In the genomic region with DNA sequence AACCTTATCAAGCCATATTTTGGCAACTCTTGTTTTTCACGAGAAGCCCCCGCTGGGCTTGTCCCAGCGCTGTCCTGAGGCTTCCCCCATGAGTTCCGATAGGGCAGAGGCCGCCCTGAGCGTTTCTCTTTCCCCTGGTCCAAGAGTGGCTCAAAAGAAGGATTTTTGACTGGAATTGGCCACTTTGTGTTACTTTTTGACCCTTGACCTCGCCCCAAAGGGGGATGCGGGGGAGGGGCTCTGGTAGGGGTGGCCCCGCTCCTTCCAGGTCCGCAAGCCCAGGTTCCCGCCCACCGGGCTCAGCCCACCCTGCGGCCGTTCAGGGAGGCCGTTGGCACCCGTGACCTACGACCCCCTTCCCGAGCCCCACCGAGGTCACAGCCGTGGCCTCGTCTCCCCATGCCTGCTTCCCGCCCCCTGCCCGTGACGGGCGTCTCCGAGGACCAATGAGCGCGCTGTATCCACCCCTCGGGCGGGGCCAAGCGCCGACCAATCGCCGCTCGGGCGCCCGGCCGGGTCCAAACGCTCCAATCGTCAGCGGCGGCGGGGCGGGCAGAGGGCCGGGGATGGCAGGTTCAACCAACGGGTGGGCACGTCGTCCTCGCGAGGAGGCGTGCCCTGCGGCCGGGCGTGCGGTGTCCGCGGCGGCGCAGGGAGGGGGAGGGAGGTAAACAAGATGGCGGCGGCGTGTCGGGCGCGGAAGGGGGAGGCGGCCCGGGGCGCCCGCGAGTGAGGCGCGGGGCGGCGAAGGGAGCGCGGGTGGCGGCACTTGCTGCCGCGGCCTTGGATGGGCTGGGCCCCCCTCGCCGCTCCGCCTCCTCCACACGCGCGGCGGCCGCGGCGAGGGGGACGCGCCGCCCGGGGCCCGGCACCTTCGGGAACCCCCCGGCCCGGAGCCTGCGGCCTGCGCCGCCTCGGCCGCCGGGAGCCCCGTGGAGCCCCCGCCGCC, we compare ENCODE assay signal across 8 cellular contexts. TPM values are rescaled to one million over a fixed set of nuclear protein-coding genes. Genes with fewer than 3 reads are reported as not detected.
DNase-seq lines count a peak whose midpoint lies in the region; FAIRE-seq and TF ChIP-seq lines count a peak whose summit lies in the region.

A gene with protein sequence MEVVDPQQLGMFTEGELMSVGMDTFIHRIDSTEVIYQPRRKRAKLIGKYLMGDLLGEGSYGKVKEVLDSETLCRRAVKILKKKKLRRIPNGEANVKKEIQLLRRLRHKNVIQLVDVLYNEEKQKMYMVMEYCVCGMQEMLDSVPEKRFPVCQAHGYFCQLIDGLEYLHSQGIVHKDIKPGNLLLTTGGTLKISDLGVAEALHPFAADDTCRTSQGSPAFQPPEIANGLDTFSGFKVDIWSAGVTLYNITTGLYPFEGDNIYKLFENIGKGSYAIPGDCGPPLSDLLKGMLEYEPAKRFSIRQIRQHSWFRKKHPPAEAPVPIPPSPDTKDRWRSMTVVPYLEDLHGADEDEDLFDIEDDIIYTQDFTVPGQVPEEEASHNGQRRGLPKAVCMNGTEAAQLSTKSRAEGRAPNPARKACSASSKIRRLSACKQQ (plus strand): TSS at position 665 of the 949 bp plus-strand sequence. CDS start 1,136 bp downstream, outside the sequence.

- peaks cover 11% of the 10 kb centered on the region for H3K36me3 Mint-ChIP-seq in nephron progenitor cell (ENCODE audit: low read depth)
- H3K36me3 Mint-ChIP-seq in stimulated activated naive CD8-positive, alpha-beta T cell treated with anti-CD3 and anti-CD28 coated beads, Interleukin-15, Interleukin-2, amounts not matched to agents 100 ng/mL and 50 ng/mL, for 24 hours (ENCODE audit: low read depth): peaks cover 7% of the 10 kb centered on the region

- TF ChIP-seq CTCF in fibroblast of the aortic adventitia (IDR thresholded peaks at IDR 0.05; ENCODE audit: insufficient read depth, low read length) (no peak), nephron progenitor cell (IDR thresholded peaks at IDR 0.05) (no peak)

- no peak for FAIRE-seq in H54 (lab: Jason Lieb, UNC)

- H3K4me1 Mint-ChIP-seq in nephron progenitor cell: peaks cover 45% of the 10 kb centered on the region
- H3K4me1 Mint-ChIP-seq in stimulated activated naive CD8-positive, alpha-beta T cell treated with anti-CD3 and anti-CD28 coated beads, Interleukin-15, Interleukin-2, amounts not matched to agents 100 ng/mL and 50 ng/mL, for 24 hours (ENCODE audit: low read depth): peaks cover 26% of the 10 kb centered on the region

- TF ChIP-seq POLR2A in H54 (IDR thresholded peaks at IDR 0.05; ENCODE audit: low read depth, low read length) (peak; percentile 84), Raji (IDR thresholded peaks at IDR 0.05; ENCODE audit: insufficient read depth, low read depth, low read length) (peak; percentile 76)

- DNase-seq in ELF-1 (ENCODE audit: low read depth, low spot score) (peak; percentile 98), H54 (ENCODE audit: insufficient read length, low spot score) (peak; percentile 98), M059J (ENCODE audit: low read depth) (peak; percentile 96), fibroblast of the aortic adventitia (ENCODE audit: low read depth) (peak; percentile 94), nephron progenitor cell (peak; percentile 100)
- peak; percentile 100 for DNase-seq in activated effector memory CD4-positive, alpha-beta T cell treated with anti-CD3 and anti-CD28 coated beads, Interleukin-2, amount 50 U/mL, for 16 hours

- H3K9me3 Mint-ChIP-seq in nephron progenitor cell: no peaks in the 10 kb centered on the region
- H3K9me3 Mint-ChIP-seq in stimulated activated naive CD8-positive, alpha-beta T cell treated with anti-CD3 and anti-CD28 coated beads, Interleukin-15, Interleukin-2, amounts not matched to agents 100 ng/mL and 50 ng/mL, for 24 hours: no peaks in the 10 kb centered on the region

- H3K4me3 Mint-ChIP-seq in nephron progenitor cell: peak within 1 kb of the TSS; percentile 93
- peak within 1 kb of the TSS; percentile 95 for H3K4me3 Mint-ChIP-seq in stimulated activated naive CD8-positive, alpha-beta T cell treated with anti-CD3 and anti-CD28 coated beads, Interleukin-15, Interleukin-2, amounts not matched to agents 100 ng/mL and 50 ng/mL, for 24 hours

- H3K27me3 Mint-ChIP-seq in nephron progenitor cell (ENCODE audit: low read depth, poor library complexity): peaks cover 6% of the 10 kb centered on the region
- H3K27me3 Mint-ChIP-seq in stimulated activated naive CD8-positive, alpha-beta T cell treated with anti-CD3 and anti-CD28 coated beads, Interleukin-15, Interleukin-2, amounts not matched to agents 100 ng/mL and 50 ng/mL, for 24 hours: no peaks in the 10 kb centered on the region

- H3K4me3 ChIP-seq in fibroblast of the aortic adventitia (ENCODE audit: low read depth, low read length): peak within 1 kb of the TSS; percentile 82

- H3K27ac Mint-ChIP-seq in nephron progenitor cell: peak within 1 kb of the TSS; percentile 69
- H3K27ac Mint-ChIP-seq in stimulated activated naive CD8-positive, alpha-beta T cell treated with anti-CD3 and anti-CD28 coated beads, Interleukin-15, Interleukin-2, amounts not matched to agents 100 ng/mL and 50 ng/mL, for 24 hours: peak within 1 kb of the TSS; percentile 87

RNA-seq across cellular contexts. Expression of the gene that starts here (rescaled TPM):
- 31.5 and 71.6 TPM in 2 replicates for total RNA-seq in M059J (2014; rRNA removed; shearing (Covaris generic))
- total RNA-seq in fibroblast of the aortic adventitia (ENCODE audit: low replicate concordance): 54.1 and 84.1 TPM in 2 replicates

Comparison
In these comparisons a context has a peak if more than half of its experiments do, and no peak if none do; other contexts are left out.
1. Peak in every context shown above with its lines: DNase-seq and H3K4me3 ChIP-seq.